In the genomic region with DNA sequence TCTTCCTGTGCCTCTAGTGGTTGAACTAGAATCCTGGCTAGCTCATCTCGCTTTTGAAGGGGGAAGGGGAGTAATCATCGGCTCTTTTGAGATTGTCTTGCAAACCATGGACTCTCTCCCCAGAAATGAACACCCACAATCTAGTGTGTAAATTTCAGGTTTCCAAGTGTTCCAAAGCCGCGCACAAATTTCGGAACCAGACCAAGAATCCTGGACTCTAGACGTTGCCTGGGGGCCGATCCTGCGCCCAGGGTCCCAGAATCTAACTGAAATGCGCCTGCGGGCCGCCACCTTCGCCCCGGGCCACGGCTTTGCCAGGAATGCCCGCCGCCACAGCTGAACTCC, we compare ENCODE assay signal across 10 cellular contexts. TPM values are rescaled to one million over a fixed set of nuclear protein-coding genes. Genes with fewer than 3 reads are reported as not detected.
DNase-seq lines count a peak whose midpoint lies in the region; ATAC-seq and TF ChIP-seq lines count a peak whose summit lies in the region.
"Had no signal": no experiment of that assay in that cellular context is flagged by ENCODE, and none has a peak within 500 bp of the region (broad histone marks: within the 10 kb centered on the region; RNA-seq: fewer than 3 reads in every experiment).

No MANE protein-coding gene starts in this region.

- intact Hi-C loops in psoas muscle (cut with DNase I): no loop called here

- H3K27me3 ChIP-seq in HUES64 (ENCODE audit: insufficient read depth, low read length): peaks cover 91% of the 10 kb centered on the region
- peaks cover 9 to 93% (median 43%) of the 10 kb centered on the region in 3 donors for H3K27me3 ChIP-seq in psoas muscle (ENCODE audit: insufficient read depth in 3 of 3, low read length in 2 of 3)

- no peak overlapping the region for H3K27ac ChIP-seq in HUES64 (ENCODE audit: low read depth, low read length)
- no peak overlapping the region for H3K27ac ChIP-seq in psoas muscle

- no peak overlapping the region for H3K9ac ChIP-seq in HUES64 (ENCODE audit: low read depth, low read length)

- WGBS in HUES64: 1% methylated on average over 16 of the region's 16 CpGs
- 2 to 3% (median 2%) methylated on average over 16 of the region's 16 CpGs for WGBS in psoas muscle, 3 donors

- H3K4me1 ChIP-seq in HUES64 (ENCODE audit: insufficient read depth, low read length): no peaks in the 10 kb centered on the region; the same call in 1 of the 2 replicates
- H3K4me1 ChIP-seq in psoas muscle: peaks cover 22% of the 10 kb centered on the region

- H3K9me3 ChIP-seq in HUES64 (ENCODE audit: insufficient read depth, low read depth, low read length): no peaks in the 10 kb centered on the region
- no peaks in the 10 kb centered on the region for H3K9me3 ChIP-seq in psoas muscle

- H3K4me3 ChIP-seq in HUES64 (ENCODE audit: low read length): peak overlapping the region; percentile 33
- H3K4me3 ChIP-seq in epithelial cell of proximal tubule (ENCODE audit: low read depth, low read length): peak overlapping the region; percentile 45
- peak overlapping the region; percentile 44 for H3K4me3 ChIP-seq in psoas muscle

- H3K36me3 ChIP-seq in HUES64 (ENCODE audit: insufficient read depth, low read length): no peaks in the 10 kb centered on the region
- H3K36me3 ChIP-seq in psoas muscle (ENCODE audit: insufficient read depth in 1 of 2, low read depth in 1 of 2): no peaks in the 10 kb centered on the region

- TF ChIP-seq CTCF in epithelial cell of proximal tubule (conservative IDR thresholded peaks at IDR 0.05; ENCODE audit: low read depth, low read length) (peak; percentile 50), psoas muscle (IDR thresholded peaks at IDR 0.05) (no peak)

- no peak for ATAC-seq in psoas muscle

- DNase-seq in DMS114 treated with DMSO at 0.1 percent for 48 hours (lab: John Stamatoyannopoulos, UW; ENCODE audit: unreplicated experiment) (peak; percentile 28), epithelial cell of proximal tubule (ENCODE audit: low read depth) (no peak), psoas muscle (no peak), nucleus accumbens (lab: John Stamatoyannopoulos, UW) (no peak), HCEC 1CT (no peak), islet precursor cell (no peak), NCI-H748 (lab: John Stamatoyannopoulos, UW; ENCODE audit: unreplicated experiment) (no peak)
- DNase-seq: NCI-H1694 treated with DMSO at 0.1 percent for 48 hours had no signal

RNA-seq across cellular contexts. Expression of gene FOXE1, which starts 4.8 kb away (rescaled TPM):
- not detected for polyA plus RNA-seq in HUES64 (2013, experiment 1 of 2)
- polyA plus RNA-seq in HUES64 (2013, experiment 2 of 2): not detected
- total RNA-seq in epithelial cell of proximal tubule: 0.35 and 1.1 TPM in 2 replicates
- not detected for total RNA-seq in psoas muscle
- not detected for polyA plus RNA-seq in psoas muscle
- total RNA-seq: mononuclear cell had no signal
